In genomic region chr6:76772951-76773350, GRCh38 we compare ENCODE assay signal across 17 cellular contexts.
DNase-seq lines count a peak whose midpoint lies in the region; ATAC-seq, FAIRE-seq and TF ChIP-seq lines count a peak whose summit lies in the region.
"Had no signal": no experiment of that assay in that cellular context is flagged by ENCODE, and none has a peak within 500 bp of the region (broad histone marks: within the 10 kb centered on the region; RNA-seq: fewer than 3 reads in every experiment).

No MANE protein-coding gene starts in this region.

- H3K36me3 Mint-ChIP-seq in GM23338 (ENCODE audit: low read depth): no peaks in the 10 kb centered on the region; the same call in 2 of the 3 replicates
- H3K36me3 Mint-ChIP-seq: CD4-positive, alpha-beta memory T cell had no signal

- H3K4me3 ChIP-seq in bronchial epithelial cell (ENCODE audit: low read depth, low read length) (no peak overlapping the region), keratinocyte (ENCODE audit: control insufficient read depth in 2 of 3, extremely low read depth in 1 of 3, insufficient read depth in 2 of 3, low read depth in 1 of 3, low read length in 3 of 3) (no peak overlapping the region), GM23338 (no peak overlapping the region)

- no peaks in the 10 kb centered on the region for H3K79me2 ChIP-seq in keratinocyte (ENCODE audit: control insufficient read depth, insufficient read depth, low read length)
- no peaks in the 10 kb centered on the region for H3K79me2 ChIP-seq in GM23338 (replicated peaks; ENCODE audit: insufficient read depth)

- H3K4me3 Mint-ChIP-seq in GM23338: no peak overlapping the region
- H3K4me3 Mint-ChIP-seq: CD4-positive, alpha-beta memory T cell had no signal

- H3K9ac ChIP-seq in keratinocyte (ENCODE audit: control insufficient read depth, extremely low read depth, insufficient read depth, low read length): no peak overlapping the region

- H3K4me2 ChIP-seq in keratinocyte (ENCODE audit: control insufficient read depth, extremely low read depth, insufficient read depth, low read depth, low read length): no peak overlapping the region
- H3K4me2 ChIP-seq in GM23338: no peak overlapping the region

- DNase-seq in RWPE1 (ENCODE audit: low spot score): peak; percentile 4
- peak; percentile 44 for DNase-seq in bronchial epithelial cell (ENCODE audit: low read depth)
- peak; percentile 15 for DNase-seq in keratinocyte (ENCODE audit: low read depth, low spot score)
- no peak for DNase-seq in GM23338 (ENCODE audit: low spot score)
- DNase-seq: C1 segment of cervical spinal cord; Calu3; CD4-positive, alpha-beta memory T cell; COR-L47; DMS79 treated with DMSO at 0.1 percent for 48 hours; GF-D8; H7; HCEC 1CT had no signal

- dilution Hi-C loops in keratinocyte (cut with MboI; ENCODE audit: extremely low pct_ligation_motif_present, low sequenced_read_pairs): no loop called here

- H4K20me1 ChIP-seq in keratinocyte (ENCODE audit: control insufficient read depth, extremely low read depth, insufficient read depth, low read length) (no peaks in the 10 kb centered on the region), GM23338 (replicated peaks; ENCODE audit: insufficient read depth) (peaks cover 4% of the 10 kb centered on the region; the same call in 1 of the 2 replicates)

- ATAC-seq in GM23338 (no peak), GM21737 (IDR thresholded peaks at IDR 0.05; ENCODE audit: unreplicated experiment) (no peak), HG03354 (IDR thresholded peaks at IDR 0.05; ENCODE audit: poor library complexity, severe bottlenecking, unreplicated experiment) (no peak)

- H3K9me1 ChIP-seq in keratinocyte (ENCODE audit: control insufficient read depth, extremely low read depth, insufficient read depth, low read length): no peaks in the 10 kb centered on the region

- H3K9me3 Mint-ChIP-seq in GM23338: 0 out of 3 replicates have a peak, but pooled peaks cover 3% of the 10 kb centered on the region

- H3K36me3 ChIP-seq in bronchial epithelial cell (ENCODE audit: control insufficient read depth, insufficient read depth, low read length) (no peaks in the 10 kb centered on the region), keratinocyte (ENCODE audit: control insufficient read depth in 2 of 2, extremely low read depth in 1 of 2, insufficient read depth in 2 of 2, low read length in 2 of 2) (no peaks in the 10 kb centered on the region), GM23338 (ENCODE audit: insufficient read depth) (0 out of 2 replicates have a peak, but pooled peaks cover 8% of the 10 kb centered on the region)

- TF ChIP-seq CTCF in RWPE1 (conservative IDR thresholded peaks at IDR 0.05; ENCODE audit: low read depth): no peak
- no peak for TF ChIP-seq CTCF in bronchial epithelial cell (IDR thresholded peaks at IDR 0.05; ENCODE audit: insufficient read depth, low read length, severe bottlenecking)
- no peak for TF ChIP-seq CTCF in keratinocyte (optimal IDR thresholded peaks at IDR 0.05 in 1 of 3, IDR thresholded peaks at IDR 0.05 in 1 of 3, conservative IDR thresholded peaks at IDR 0.05 in 1 of 3; ENCODE audit: extremely low read depth in 1 of 3, insufficient read depth in 2 of 3, low read length in 3 of 3)
- TF ChIP-seq CTCF in GM23338 (conservative IDR thresholded peaks at IDR 0.05; ENCODE audit: low read depth in 2 of 2): no peak

- H3K9me2 ChIP-seq in GM23338 (ENCODE audit: insufficient read depth): 0 out of 2 replicates have a peak, but pooled peaks cover 3% of the 10 kb centered on the region

- H3K4me1 Mint-ChIP-seq in GM23338: 0 out of 3 replicates have a peak, but pooled peaks cover 3% of the 10 kb centered on the region
- H3K4me1 Mint-ChIP-seq: CD4-positive, alpha-beta memory T cell had no signal

- no peak overlapping the region for H3K27ac Mint-ChIP-seq in GM23338
- H3K27ac Mint-ChIP-seq: CD4-positive, alpha-beta memory T cell had no signal

- POLR2A ChIA-PET in RWPE1 (lab: Yijun Ruan, JAX; ENCODE audit: low non-redundant PET): no interaction called here

- CTCF ChIA-PET in RWPE1 (lab: Yijun Ruan, JAX): no interaction called here

- H3K4me1 ChIP-seq in keratinocyte (ENCODE audit: control insufficient read depth, extremely low read depth, insufficient read depth, low read length) (no peaks in the 10 kb centered on the region), GM23338 (ENCODE audit: insufficient read depth) (no peaks in the 10 kb centered on the region)

- H3K27me3 ChIP-seq in bronchial epithelial cell (ENCODE audit: control insufficient read depth, insufficient read depth, low read length): no peaks in the 10 kb centered on the region
- H3K27me3 ChIP-seq in keratinocyte (ENCODE audit: control insufficient read depth, extremely low read depth, insufficient read depth, low read length): no peaks in the 10 kb centered on the region
- no peaks in the 10 kb centered on the region for H3K27me3 ChIP-seq in GM23338 (ENCODE audit: insufficient read depth)

- H3K9me3 ChIP-seq in keratinocyte (ENCODE audit: control insufficient read depth, low read depth, low read length): no peaks in the 10 kb centered on the region

- no peaks in the 10 kb centered on the region for H3K27me3 Mint-ChIP-seq in GM23338 (ENCODE audit: insufficient read depth, low read depth, poor library complexity)
- H3K27me3 Mint-ChIP-seq: CD4-positive, alpha-beta memory T cell had no signal

- FAIRE-seq in bronchial epithelial cell (lab: Jason Lieb, UNC) (no peak), keratinocyte (lab: Jason Lieb, UNC) (no peak)
- FAIRE-seq: GM12891, GM18507, H1 had no signal

- H3K27ac ChIP-seq in RWPE1 (no peak overlapping the region), keratinocyte (ENCODE audit: control insufficient read depth, insufficient read depth, low read length) (no peak overlapping the region), GM23338 (ENCODE audit: low read depth) (no peak overlapping the region)

- H3F3A ChIP-seq in GM23338 (replicated peaks; ENCODE audit: low read depth): no peaks in the 10 kb centered on the region

- H2AFZ ChIP-seq in keratinocyte (ENCODE audit: control insufficient read depth, low read length) (no peak overlapping the region), GM23338 (no peak overlapping the region)

TF ChIP-seq in GM23338, 12 proteins besides CTCF, POLR2A, EP300 and RAD21 (continues in another document):
- TF ChIP-seq STAT1 (IDR thresholded peaks at IDR 0.05; ENCODE audit: unreplicated experiment) (no peak), EZH2 (IDR thresholded peaks at IDR 0.05; ENCODE audit: low read depth, unreplicated experiment) (no peak), CREB1 (CRISPR knock-in tag; IDR thresholded peaks at IDR 0.05; ENCODE audit: low read depth) (no peak), JUNB (IDR thresholded peaks at IDR 0.05; ENCODE audit: unreplicated experiment) (no peak), ETS1 (IDR thresholded peaks at IDR 0.05) (no peak), ZNF114 (CRISPR knock-in tag; IDR thresholded peaks at IDR 0.05) (no peak), NANOG (IDR thresholded peaks at IDR 0.05; ENCODE audit: borderline replicate concordance) (no peak)
